In the genomic region with DNA sequence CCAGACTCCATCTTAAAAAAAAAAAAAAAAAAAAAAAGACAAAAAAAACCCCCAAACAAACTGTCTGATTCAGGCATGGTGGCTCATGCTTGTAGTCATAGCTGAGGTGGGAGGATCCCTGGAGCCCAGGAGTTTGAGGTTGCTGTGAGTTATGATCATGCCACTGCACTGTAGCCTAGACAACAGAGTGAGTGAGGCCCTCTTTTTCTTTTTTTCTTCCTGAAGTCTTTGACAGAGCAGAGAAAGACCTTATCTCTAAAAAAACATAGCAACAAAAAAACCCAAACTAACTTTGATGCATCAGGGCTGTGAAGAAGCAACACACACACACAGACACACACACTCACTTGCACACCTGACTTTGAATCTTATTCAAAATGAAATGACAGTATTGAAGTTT, we compare ENCODE assay signal across 1 cellular context.
TF ChIP-seq lines count a peak whose summit lies in the region.

No MANE protein-coding gene starts in this region.

TF ChIP-seq in GM12878, 131 proteins besides CTCF, POLR2A, EP300 and RAD21 (continued from another document):
- TF ChIP-seq MYC (IDR thresholded peaks at IDR 0.05; ENCODE audit: insufficient read depth, insufficient read length, insufficient replicate concordance, low read length, severe bottlenecking) (no peak), IRF4 (IDR thresholded peaks at IDR 0.05; ENCODE audit: low read depth, low read length) (no peak), ZNF622 (IDR thresholded peaks at IDR 0.05) (no peak), JUND (IDR thresholded peaks at IDR 0.05; ENCODE audit: low read depth, low read length) (no peak)
